ENCODE assay signal across 8 cellular contexts in genomic region chr19:36014029-36014924, GRCh38. TPM values are rescaled to one million over a fixed set of nuclear protein-coding genes. Genes with fewer than 3 reads are reported as not detected.
DNase-seq lines count a peak whose midpoint lies in the region; ATAC-seq, FAIRE-seq and TF ChIP-seq lines count a peak whose summit lies in the region.

TSS of gene ALKBH6 (minus strand) at chr19:36014213. CDS start at chr19:36013397, 816 bp downstream.

- H3K27ac ChIP-seq in WERI-Rb-1 (peak within 1 kb of the TSS; percentile 73), small intestine (ENCODE audit: low read depth in 1 of 2, low read length in 1 of 2) (peak within 1 kb of the TSS in 1 of 2 donors; percentile 78)

- peak within 1 kb of the TSS; percentile 75 for H3K4me3 ChIP-seq in WERI-Rb-1 (ENCODE audit: low read depth, low read length)
- H3K4me3 ChIP-seq in bronchial epithelial cell (ENCODE audit: low read depth, low read length), result peak within 1 kb of the TSS; percentile 68
- peak within 1 kb of the TSS; percentile 66 to 69 for H3K4me3 ChIP-seq in small intestine (ENCODE audit: low read depth in 1 of 2, low read length in 2 of 2)

- H3K4me1 ChIP-seq in small intestine (ENCODE audit: control insufficient read depth in 2 of 2, insufficient read depth in 1 of 2, low read depth in 1 of 2, low read length in 1 of 2), result peaks cover 4 to 5% of the 10 kb centered on the region in 2 donors

- H3K9me3 ChIP-seq in WERI-Rb-1 (ENCODE audit: severe bottlenecking), result no peaks in the 10 kb centered on the region
- no peaks in the 10 kb centered on the region for H3K9me3 ChIP-seq in small intestine (ENCODE audit: control insufficient read depth, low read depth)

- in situ Hi-C loops in ACHN (cut with HindIII; ENCODE audit: low pct_ligation_motif_present, low pct_unique_long_range_greater_than_20kb, low sequenced_read_pairs), result no loop called here

- WGBS in small intestine, 3 donors, result 1 to 2% (median 2%) methylated on average over 36 to 42 of the region's 42 CpGs

- H3K27me3 ChIP-seq in WERI-Rb-1 (ENCODE audit: insufficient read depth, low read depth, severe bottlenecking) (no peaks in the 10 kb centered on the region), bronchial epithelial cell (ENCODE audit: control insufficient read depth, insufficient read depth, low read length) (no peaks in the 10 kb centered on the region), small intestine (ENCODE audit: control insufficient read depth in 2 of 2, insufficient read depth in 2 of 2, low read length in 2 of 2) (no peaks in the 10 kb centered on the region)

- peak; percentile 98 for DNase-seq in ACHN
- peak; percentile 100 for DNase-seq in NCI-H2227 (lab: John Stamatoyannopoulos, UW; ENCODE audit: unreplicated experiment)
- peak; percentile 99 for DNase-seq in WERI-Rb-1
- DNase-seq in bronchial epithelial cell (ENCODE audit: low read depth), result peak; percentile 97
- peak; percentile 100 for DNase-seq in iPS-NIHi11 (ENCODE audit: low spot score)
- DNase-seq in small intestine, result peak; percentile 100

- FAIRE-seq in bronchial epithelial cell (lab: Jason Lieb, UNC) (no peak), small intestine (lab: Jason Lieb, UNC) (peak; percentile 96)

- peaks cover 8% of the 10 kb centered on the region for H3K36me3 ChIP-seq in WERI-Rb-1
- H3K36me3 ChIP-seq in bronchial epithelial cell (ENCODE audit: control insufficient read depth, insufficient read depth, low read length), result peaks cover 2% of the 10 kb centered on the region
- H3K36me3 ChIP-seq in small intestine (ENCODE audit: control insufficient read depth in 2 of 2, insufficient read depth in 2 of 2, low read length in 2 of 2), result peaks cover 0 to 2% of the 10 kb centered on the region in 2 donors

- ATAC-seq in GM18873 (IDR thresholded peaks at IDR 0.05; ENCODE audit: low FRiP score, unreplicated experiment) (peak; percentile 91), HG03139 (IDR thresholded peaks at IDR 0.05; ENCODE audit: unreplicated experiment) (peak; percentile 95)

- TF ChIP-seq CTCF in WERI-Rb-1 (IDR thresholded peaks at IDR 0.05; ENCODE audit: low read depth, low read length), result no peak
- no peak for TF ChIP-seq CTCF in bronchial epithelial cell (IDR thresholded peaks at IDR 0.05; ENCODE audit: insufficient read depth, low read length, severe bottlenecking)

RNA-seq across cellular contexts. Expression of gene ALKBH6, which starts in this region (rescaled TPM):
- total RNA-seq in bronchial epithelial cell, result 14.2 and 16.6 TPM in 2 replicates
- 10 to 100 TPM; 14.3 to 19.7 (median 15.1) TPM for polyA plus RNA-seq in small intestine
